Comparison of ENCODE assay signal across 20 cellular contexts in genomic region chr17:14205380-14205779, GRCh38. TPM values are rescaled to one million over a fixed set of nuclear protein-coding genes. Genes with fewer than 3 reads are reported as not detected.
DNase-seq lines count a peak whose midpoint lies in the region; ATAC-seq, FAIRE-seq and TF ChIP-seq lines count a peak whose summit lies in the region.
"Had no signal": no experiment of that assay in that cellular context is flagged by ENCODE, and none has a peak within 500 bp of the region (broad histone marks: within the 10 kb centered on the region; RNA-seq: fewer than 3 reads in every experiment).

No MANE protein-coding gene starts in this region.

- peak overlapping the region; percentile 88 to 99 (median 89) for H3K27ac Mint-ChIP-seq in CD4-positive, alpha-beta memory T cell
- H3K27ac Mint-ChIP-seq in WTC11 = 0 out of 2 replicates have a peak overlapping the region, but pooled peaks have one; percentile 28

- no peak overlapping the region for H3K4me3 ChIP-seq in CD4-positive, alpha-beta memory T cell (ENCODE audit: low read length in 2 of 2)
- H3K4me3 ChIP-seq in right lobe of liver (no peak overlapping the region), gastroesophageal sphincter (no peak overlapping the region)
- H3K4me3 ChIP-seq: coronary artery, hepatocyte, suprapubic skin had no signal

- H3K4me1 ChIP-seq in CD4-positive, alpha-beta memory T cell (ENCODE audit: insufficient read depth, low read length) = peaks cover 72% of the 10 kb centered on the region
- peaks cover 0 to 19% (median 7%) of the 10 kb centered on the region in 4 donors for H3K4me1 ChIP-seq in right lobe of liver
- H3K4me1 ChIP-seq in gastroesophageal sphincter = no peaks in the 10 kb centered on the region

- CTCF ChIA-PET in CD4-positive, alpha-beta memory T cell (lab: Charles Lee; ENCODE audit: partially characterized antibody) = interaction anchor here (1.0 to 4.1 kb wide), 2 partner anchors 8 to 9 kb away, joined by 3 to 17 read pairs; no protein-coding TSS in a partner anchor
- CTCF ChIA-PET in WTC11 (lab: Charles Lee) = interaction anchor here (1.3 kb wide), 1 partner anchor 95 kb away, joined by 4 read pairs; the partner anchor contains the start of gene HS3ST3B1

- no peak for FAIRE-seq in GM12891 (lab: Jason Lieb, UNC)
- FAIRE-seq: GM12892, RCC 7860 had no signal

- no peak for ATAC-seq in activated T-cell treated with anti-CD3 and anti-CD28 coated beads, Interleukin-2, amount 50 U/mL, for 4 hours
- ATAC-seq in WTC11 (no peak), right lobe of liver (no peak), gastroesophageal sphincter (no peak)
- ATAC-seq: SK-N-SH treated with all-trans-retinoic acid at 6 μM for 48 hours had no signal

- no peak for TF ChIP-seq EP300 in gastroesophageal sphincter (IDR thresholded peaks at IDR 0.05)

- H3K27me3 Mint-ChIP-seq in activated T-cell treated with anti-CD3 and anti-CD28 coated beads, Interleukin-2, amount 50 U/mL, for 4 hours (ENCODE audit: low read depth) = no peaks in the 10 kb centered on the region
- no peaks in the 10 kb centered on the region for H3K27me3 Mint-ChIP-seq in CD4-positive, alpha-beta memory T cell
- no peaks in the 10 kb centered on the region for H3K27me3 Mint-ChIP-seq in WTC11 (ENCODE audit: low read depth)

- H3K27ac ChIP-seq in CD4-positive, alpha-beta memory T cell (ENCODE audit: low read depth, low read length) = peak overlapping the region; percentile 35
- H3K27ac ChIP-seq in right lobe of liver = peak overlapping the region in 2 of 3 donors; percentile 34 to 56
- H3K27ac ChIP-seq in gastroesophageal sphincter = no peak overlapping the region
- H3K27ac ChIP-seq: coronary artery, hepatocyte, suprapubic skin had no signal

- peaks cover 72% of the 10 kb centered on the region for H3K4me1 Mint-ChIP-seq in activated T-cell treated with anti-CD3 and anti-CD28 coated beads, Interleukin-2, amount 50 U/mL, for 4 hours (ENCODE audit: low read depth)
- peaks cover 62 to 89% (median 76%) of the 10 kb centered on the region in 4 donors for H3K4me1 Mint-ChIP-seq in CD4-positive, alpha-beta memory T cell
- H3K4me1 Mint-ChIP-seq in WTC11 = peaks cover 4% of the 10 kb centered on the region; the same call in 1 of the 2 replicates
- H3K4me1 Mint-ChIP-seq: naive B cell had no signal

- peak overlapping the region; percentile 55 for H3K4me3 Mint-ChIP-seq in activated T-cell treated with anti-CD3 and anti-CD28 coated beads, Interleukin-2, amount 50 U/mL, for 4 hours
- peak overlapping the region in 7 of 8 donors; percentile 69 to 90 (median 79) for H3K4me3 Mint-ChIP-seq in CD4-positive, alpha-beta memory T cell
- H3K4me3 Mint-ChIP-seq in WTC11 = no peak overlapping the region
- H3K4me3 Mint-ChIP-seq: CD14-positive monocyte, naive B cell had no signal

- H3K36me3 ChIP-seq in CD4-positive, alpha-beta memory T cell (ENCODE audit: insufficient read depth, low read length) = no peaks in the 10 kb centered on the region
- H3K36me3 ChIP-seq in right lobe of liver (no peaks in the 10 kb centered on the region), gastroesophageal sphincter (peaks cover 0 to 59% of the 10 kb centered on the region in 2 donors)

- 90% methylated on average over 10 of the region's 10 CpGs for WGBS in right lobe of liver (ENCODE audit: insufficient coverage, low coverage, low lambda C conversion rate, missing lambda C conversion rate)
- 100% methylated on average over 5 of the region's 10 CpGs; no CpG with 5 or more reads in 1 of the 2 donors for WGBS in gastroesophageal sphincter (ENCODE audit: low coverage in 1 of 2), 2 donors

- no peaks in the 10 kb centered on the region for H3K27me3 ChIP-seq in CD4-positive, alpha-beta memory T cell (ENCODE audit: insufficient read depth, low read length)
- H3K27me3 ChIP-seq in right lobe of liver = no peaks in the 10 kb centered on the region
- H3K27me3 ChIP-seq in gastroesophageal sphincter = no peaks in the 10 kb centered on the region
- H3K27me3 ChIP-seq: hepatocyte, suprapubic skin had no signal

- POLR2A ChIA-PET in CD4-positive, alpha-beta memory T cell (lab: Charles Lee; ENCODE audit: partially characterized antibody) = interaction anchor here (0.7 to 5.7 kb wide), 7 partner anchors 8 to 223 kb away, joined by 3 to 57 read pairs (median 5); partner anchors contain the start of gene HS3ST3B1
- POLR2A ChIA-PET in WTC11 (lab: Charles Lee) = no interaction called here

- no peak for DNase-seq in activated T-cell treated with anti-CD3 and anti-CD28 coated beads, Interleukin-2, amount 50 U/mL, for 4 hours
- no peak for DNase-seq in activated T-cell treated with anti-CD3 and anti-CD28 coated beads, Interleukin-2, amount 50 U/mL, for 1 hour
- no peak for DNase-seq in CD4-positive, alpha-beta memory T cell
- DNase-seq in WTC11 (ENCODE audit: low spot score) (no peak), right lobe of liver (no peak), cerebellar nuclear complex (lab: John Stamatoyannopoulos, UW) (no peak), GM12891 (ENCODE audit: insufficient read length, low spot score) (no peak)
- DNase-seq: naive B cell, NCI-H345 had no signal

- TF ChIP-seq POLR2A in right lobe of liver (IDR thresholded peaks at IDR 0.05) (no peak), gastroesophageal sphincter (IDR thresholded peaks at IDR 0.05) (no peak), GM12891 (IDR thresholded peaks at IDR 0.05; ENCODE audit: low read depth, low read length) (no peak)

- TF ChIP-seq CTCF in WTC11 (IDR thresholded peaks at IDR 0.05) (no peak), right lobe of liver (IDR thresholded peaks at IDR 0.05) (no peak), gastroesophageal sphincter (IDR thresholded peaks at IDR 0.05) (no peak)

- peaks cover 3% of the 10 kb centered on the region for H3K9me3 Mint-ChIP-seq in activated T-cell treated with anti-CD3 and anti-CD28 coated beads, Interleukin-2, amount 50 U/mL, for 4 hours
- peaks cover 0 to 4% (median 0%) of the 10 kb centered on the region in 8 donors for H3K9me3 Mint-ChIP-seq in CD4-positive, alpha-beta memory T cell
- no peaks in the 10 kb centered on the region for H3K9me3 Mint-ChIP-seq in WTC11
- H3K9me3 Mint-ChIP-seq: naive B cell had no signal

- peaks cover 25% of the 10 kb centered on the region for H3K36me3 Mint-ChIP-seq in activated T-cell treated with anti-CD3 and anti-CD28 coated beads, Interleukin-2, amount 50 U/mL, for 4 hours (ENCODE audit: insufficient read depth)
- peaks cover 14 to 20% of the 10 kb centered on the region in 2 donors for H3K36me3 Mint-ChIP-seq in CD4-positive, alpha-beta memory T cell
- H3K36me3 Mint-ChIP-seq in WTC11 = peaks cover 12% of the 10 kb centered on the region

- intact Hi-C loops in CD4-positive, alpha-beta memory T cell (cut with micrococcal nuclease) = loop anchor here (10.0 kb wide), 2 partner anchors 381 to 1191 kb away; partner anchors contain the start of gene ELAC2
- intact Hi-C loops in right lobe of liver (cut with DNase I) = loop anchor here in 1 of 2 donors (10.0 kb wide), 1 partner anchor 89 kb away; no protein-coding TSS in a partner anchor

- no peaks in the 10 kb centered on the region for H3K9me3 ChIP-seq in CD4-positive, alpha-beta memory T cell (ENCODE audit: control insufficient read depth in 1 of 2, low read length in 2 of 2)
- H3K9me3 ChIP-seq in right lobe of liver (no peaks in the 10 kb centered on the region), gastroesophageal sphincter (no peaks in the 10 kb centered on the region)
- H3K9me3 ChIP-seq: suprapubic skin had no signal

TF ChIP-seq in WTC11, 78 proteins besides CTCF, POLR2A, EP300 and RAD21 (continues in another document):
- TF ChIP-seq ZNF317 (CRISPR knock-in tag; IDR thresholded peaks at IDR 0.05; ENCODE audit: borderline replicate concordance, low read depth) (no peak), ZNF232 (CRISPR knock-in tag; IDR thresholded peaks at IDR 0.05) (no peak), USF2 (CRISPR knock-in tag; IDR thresholded peaks at IDR 0.05) (no peak), MLX (CRISPR knock-in tag; IDR thresholded peaks at IDR 0.05) (no peak), NFE2L1 (CRISPR knock-in tag; IDR thresholded peaks at IDR 0.05) (no peak)

TF ChIP-seq in GM12891, 5 proteins besides CTCF, POLR2A, EP300 and RAD21:
- TF ChIP-seq PAX5 (IDR thresholded peaks at IDR 0.05; ENCODE audit: insufficient read depth, low read length, severe bottlenecking) (no peak), SPI1 (IDR thresholded peaks at IDR 0.05; ENCODE audit: low read depth, low read length) (no peak), POLR2AphosphoS5 (IDR thresholded peaks at IDR 0.05; ENCODE audit: low read depth, low read length) (no peak), POU2F2 (IDR thresholded peaks at IDR 0.05; ENCODE audit: low read depth, low read length) (no peak), TAF1 (IDR thresholded peaks at IDR 0.05; ENCODE audit: low read depth, low read length) (no peak)

RNA-seq across cellular contexts. Expression of gene CDRT15, which starts 31.3 kb away (rescaled TPM):
- not detected for total RNA-seq in activated T-cell treated with anti-CD3 and anti-CD28 coated beads, Interleukin-2, amount 50 U/mL, for 4 hours
- not detected for total RNA-seq in CD4-positive, alpha-beta memory T cell
- not detected for polyA plus RNA-seq in CD4-positive, alpha-beta memory T cell
- not detected in 3 replicates for total RNA-seq in WTC11 (2021)
- total RNA-seq in right lobe of liver = not detected
- not detected for total RNA-seq in gastroesophageal sphincter
- not detected for polyA plus RNA-seq in GM12891 (2012; ENCODE audit: low read depth, missing spikeins)
- total RNA-seq: H4, hepatocyte, HT-29, lung microvascular endothelial cell, suprapubic skin had no signal
- polyA plus RNA-seq: CD14-positive monocyte, hepatocyte had no signal

Comparison
In these comparisons a context has a peak if more than half of its experiments do, and no peak if none do; other contexts are left out.
1. H3K27ac ChIP-seq: peak in CD4-positive, alpha-beta memory T cell (single experiment) and right lobe of liver (2 of 3); none in gastroesophageal sphincter (0 of 4).